In genomic region chr17:75240394-75241142, GRCh38 we compare ENCODE assay signal across 9 cellular contexts. TPM values are rescaled to one million over a fixed set of nuclear protein-coding genes. Genes with fewer than 3 reads are reported as not detected.
DNase-seq lines count a peak whose midpoint lies in the region; ATAC-seq, FAIRE-seq and TF ChIP-seq lines count a peak whose summit lies in the region.
"Had no signal": no experiment of that assay in that cellular context is flagged by ENCODE, and none has a peak within 500 bp of the region (broad histone marks: within the 10 kb centered on the region; RNA-seq: fewer than 3 reads in every experiment).

No MANE protein-coding gene starts in this region.

- no peak overlapping the region for H3K27ac ChIP-seq in body of pancreas
- H3K27ac ChIP-seq in lung (ENCODE audit: low read depth in 1 of 2, low read length in 1 of 2) = no peak overlapping the region
- no peak overlapping the region for H3K27ac ChIP-seq in upper lobe of right lung

- H3K9me3 ChIP-seq in body of pancreas (no peaks in the 10 kb centered on the region), lung (ENCODE audit: control insufficient read depth in 2 of 2, insufficient read depth in 1 of 2, low read length in 1 of 2) (no peaks in the 10 kb centered on the region), upper lobe of right lung (no peaks in the 10 kb centered on the region)

- peak; percentile 89 for TF ChIP-seq CTCF in D721Med (IDR thresholded peaks at IDR 0.05; ENCODE audit: insufficient read depth, missing control alignments)
- TF ChIP-seq CTCF in body of pancreas (IDR thresholded peaks at IDR 0.05) = peak in 5 of 7 experiments; percentile 15 to 47 (median 38)
- peak; percentile 4 for TF ChIP-seq CTCF in lung (IDR thresholded peaks at IDR 0.05; ENCODE audit: control extremely low read depth, extremely low read depth)
- TF ChIP-seq CTCF in upper lobe of right lung (IDR thresholded peaks at IDR 0.05) = peak; percentile 49

- TF ChIP-seq POLR2A in body of pancreas (IDR thresholded peaks at IDR 0.05) = no peak

- peak; percentile 44; the same call in 1 of the 2 replicates for TF ChIP-seq RAD21 in Ishikawa (IDR thresholded peaks at IDR 0.05; ENCODE audit: low read depth)

- WGBS in body of pancreas, 2 donors = 64 to 77% methylated on average over 12 to 21 of the region's 23 CpGs
- WGBS in lung, 2 donors = 70 to 75% methylated on average over 23 of the region's 23 CpGs

- DNase-seq in D721Med (ENCODE audit: insufficient read length, low spot score) (peak; percentile 49), SK-N-DZ (ENCODE audit: low spot score) (peak; percentile 39), body of pancreas (peak in 1 of 4 donors; percentile 28), lung (ENCODE audit: low spot score) (no peak), upper lobe of right lung (no peak), COLO829 (ENCODE audit: low spot score) (no peak)

- H3K4me3 ChIP-seq in body of pancreas (no peak overlapping the region), lung (no peak overlapping the region), upper lobe of right lung (no peak overlapping the region)

- intact Hi-C loops in body of pancreas (cut with DNase I) (no loop called here), upper lobe of right lung (cut with DNase I) (no loop called here)

- FAIRE-seq in D721Med (lab: Jason Lieb, UNC) = no peak
- FAIRE-seq: TTC549 had no signal

- H3K36me3 ChIP-seq in body of pancreas (replicated peaks in 1 of 2; ENCODE audit: insufficient read depth in 1 of 2, low read depth in 2 of 2) (peaks cover 12 to 54% of the 10 kb centered on the region in 2 donors), lung (ENCODE audit: control insufficient read depth in 2 of 2, insufficient read depth in 2 of 2, low read length in 2 of 2) (peaks cover 10 to 89% of the 10 kb centered on the region in 2 donors), upper lobe of right lung (peaks cover 100% of the 10 kb centered on the region)

- ATAC-seq in body of pancreas = no peak
- peak; percentile 38 for ATAC-seq in lung (ENCODE audit: insufficient read depth, low FRiP score)
- ATAC-seq in upper lobe of right lung = peak; percentile 59
- ATAC-seq in HG03520 (IDR thresholded peaks at IDR 0.05; ENCODE audit: unreplicated experiment) = no peak

- H3K27me3 ChIP-seq in body of pancreas = no peaks in the 10 kb centered on the region
- H3K27me3 ChIP-seq in lung (ENCODE audit: control insufficient read depth, insufficient read depth) = no peaks in the 10 kb centered on the region
- H3K27me3 ChIP-seq in upper lobe of right lung = no peaks in the 10 kb centered on the region

- no peak for TF ChIP-seq EP300 in Ishikawa (IDR thresholded peaks at IDR 0.05; ENCODE audit: borderline replicate concordance)

- no peaks in the 10 kb centered on the region for H3K4me1 ChIP-seq in body of pancreas
- no peaks in the 10 kb centered on the region for H3K4me1 ChIP-seq in lung (ENCODE audit: control insufficient read depth in 2 of 2, insufficient read depth in 2 of 2, low read length in 2 of 2)
- H3K4me1 ChIP-seq in upper lobe of right lung = no peaks in the 10 kb centered on the region

TF ChIP-seq in Ishikawa, 13 proteins besides CTCF, POLR2A, EP300 and RAD21:
- no peak for TF ChIP-seq EGR1 (IDR thresholded peaks at IDR 0.05)
- peak; percentile 80 for TF ChIP-seq USF1 (IDR thresholded peaks at IDR 0.05)
- TF ChIP-seq TEAD4 (IDR thresholded peaks at IDR 0.05) = 0 out of 2 replicates have a peak, but pooled peaks have one; percentile 5
TF ChIP-seq in Ishikawa: peak in this region for 2.

RNA-seq across cellular contexts. Expression of gene GGA3, which starts 20.8 kb away (rescaled TPM):
- 27.0 and 29.3 TPM in 2 replicates for polyA plus RNA-seq in SK-N-DZ (2014; cell fraction: cytosol; rRNA removed)
- 144 and 155 TPM in 2 replicates for polyA plus RNA-seq in SK-N-DZ (2014; cell fraction: nucleus; rRNA removed)
- total RNA-seq in body of pancreas (10 to 100 TPM; 13.5 to 24.1 TPM), lung (10 to 100 TPM; 22.8 to 42.4 TPM), upper lobe of right lung (52.7 TPM)
- polyA plus RNA-seq in lung = 10 to 100 TPM; 26.4 to 35.9 TPM

RNA-seq across cellular contexts. Expression of gene MRPS7, which starts 21.1 kb away (rescaled TPM):
- polyA plus RNA-seq in SK-N-DZ (2014; cell fraction: cytosol; rRNA removed) = 99.8 and 115 TPM in 2 replicates
- polyA plus RNA-seq in SK-N-DZ (2014; cell fraction: nucleus; rRNA removed) = 55.9 and 80.9 TPM in 2 replicates
- total RNA-seq in body of pancreas (10 to 100 TPM; 13.7 to 25.4 TPM), lung (10 to 100 TPM; 40.0 to 54.6 TPM), upper lobe of right lung (34.7 TPM)
- 10 to 100 TPM; 46.9 to 61.7 TPM for polyA plus RNA-seq in lung

RNA-seq across cellular contexts. Expression of gene MIF4GD, which starts 30.5 kb away (rescaled TPM):
- 31.4 and 37.6 TPM in 2 replicates for polyA plus RNA-seq in SK-N-DZ (2014; cell fraction: cytosol; rRNA removed)
- polyA plus RNA-seq in SK-N-DZ (2014; cell fraction: nucleus; rRNA removed) = 26.0 and 29.8 TPM in 2 replicates
- total RNA-seq in body of pancreas (10 to 100 TPM; 20.5 to 26.4 TPM), lung (10 to 100 TPM in 1 of 2 donors, 1 to 10 TPM in 1; 9.7 to 32.8 TPM), upper lobe of right lung (25.7 TPM)
- polyA plus RNA-seq in lung = 10 to 100 TPM; 13.2 to 34.8 TPM

RNA-seq across cellular contexts. Expression of gene NUP85, which starts 35.1 kb away (rescaled TPM):
- 101 and 127 TPM in 2 replicates for polyA plus RNA-seq in SK-N-DZ (2014; cell fraction: cytosol; rRNA removed)
- 374 and 399 TPM in 2 replicates for polyA plus RNA-seq in SK-N-DZ (2014; cell fraction: nucleus; rRNA removed)
- total RNA-seq in body of pancreas (10 to 100 TPM; 19.7 to 40.2 TPM), lung (10 to 100 TPM; 46.4 to 69.5 TPM), upper lobe of right lung (63.7 TPM)
- 10 to 100 TPM; 40.4 to 45.8 TPM for polyA plus RNA-seq in lung

RNA-seq across cellular contexts. Expression of gene SLC25A19, which starts 48.7 kb away (rescaled TPM):
- 30.2 and 36.1 TPM in 2 replicates for polyA plus RNA-seq in SK-N-DZ (2014; cell fraction: cytosol; rRNA removed)
- polyA plus RNA-seq in SK-N-DZ (2014; cell fraction: nucleus; rRNA removed) = 42.9 and 54.7 TPM in 2 replicates
- total RNA-seq in body of pancreas = 1 to 10 TPM; 7.6 to 8.3 TPM
- total RNA-seq in lung = 10 to 100 TPM in 1 of 2 donors, 1 to 10 TPM in 1; 9.8 to 27.4 TPM
- polyA plus RNA-seq in lung = 10 to 100 TPM; 22.2 to 25.7 TPM
- 29.4 TPM for total RNA-seq in upper lobe of right lung

Comparison
In these comparisons a context has a peak if more than half of its experiments do, and no peak if none do; other contexts are left out.
1. DNase-seq: peak in D721Med (single experiment) and SK-N-DZ (single experiment); none in lung (single experiment), upper lobe of right lung (single experiment) and COLO829 (single experiment).
2. CTCF ChIP-seq: peak in every context shown above with its lines; median percentile 89 in D721Med; 49 in upper lobe of right lung; 38 in body of pancreas; 4 in lung.
3. ATAC-seq: peak in lung (single experiment) and upper lobe of right lung (single experiment); none in body of pancreas (single experiment) and HG03520 (single experiment).